In genomic region chr4:158722917-158723793, GRCh38 we compare ENCODE assay signal across 1 cellular context.
A peak's percentile ranks its signal among the peaks of the same experiment; 100 is the strongest.
TF ChIP-seq lines count a peak whose summit lies in the region.

Gene PPID (minus strand): TSS chr4:158723396. CDS start chr4:158723288, 108 bp downstream.

TF ChIP-seq in HepG2, 621 proteins besides CTCF, POLR2A, EP300 and RAD21 (continued from another document and continues in another):
- TF ChIP-seq SUZ12 (IDR thresholded peaks at IDR 0.05; ENCODE audit: low read depth, low read length) = no peak
- TF ChIP-seq SOX6 (IDR thresholded peaks at IDR 0.05) = no peak
- TF ChIP-seq SOX6 (CRISPR knock-in tag; IDR thresholded peaks at IDR 0.05) = peak; percentile 53
- no peak for TF ChIP-seq DZIP1 (CRISPR knock-in tag; IDR thresholded peaks at IDR 0.05)
- 0 out of 2 replicates have a peak, but pooled peaks have one; percentile 79 for TF ChIP-seq SATB2 (CRISPR knock-in tag; IDR thresholded peaks at IDR 0.05)
- no peak for TF ChIP-seq STAT5B (CRISPR knock-in tag; IDR thresholded peaks at IDR 0.05)
- peak; percentile 78 for TF ChIP-seq ELF3 (CRISPR knock-in tag; IDR thresholded peaks at IDR 0.05)
- TF ChIP-seq RBAK (CRISPR knock-in tag; IDR thresholded peaks at IDR 0.05) = no peak
- TF ChIP-seq CAMTA2 (CRISPR knock-in tag; IDR thresholded peaks at IDR 0.05; ENCODE audit: borderline replicate concordance) = no peak
- 0 out of 2 replicates have a peak, but pooled peaks have one; percentile 26 for TF ChIP-seq ZNF644 (CRISPR knock-in tag; IDR thresholded peaks at IDR 0.05; ENCODE audit: low read depth)
- TF ChIP-seq CHD2 (IDR thresholded peaks at IDR 0.05; ENCODE audit: low read depth, low read length) = no peak
- peak; percentile 61; the same call in 1 of the 2 replicates for TF ChIP-seq ZBTB37 (CRISPR knock-in tag; IDR thresholded peaks at IDR 0.05)
- TF ChIP-seq SIN3A (IDR thresholded peaks at IDR 0.05; ENCODE audit: borderline replicate concordance, low read depth, low read length) = peak; percentile 98
- no peak for TF ChIP-seq LRRFIP1 (CRISPR knock-in tag; conservative IDR thresholded peaks at IDR 0.05)
- 0 out of 2 replicates have a peak, but pooled peaks have one; percentile 68 for TF ChIP-seq ZNF264 (CRISPR knock-in tag; IDR thresholded peaks at IDR 0.05)
- peak; percentile 69 for TF ChIP-seq ZNF777 (CRISPR knock-in tag; IDR thresholded peaks at IDR 0.05)
- no peak; the same call in 1 of the 2 replicates for TF ChIP-seq ZNF34 (CRISPR knock-in tag; IDR thresholded peaks at IDR 0.05; ENCODE audit: borderline replicate concordance)
- TF ChIP-seq ZNF276 (CRISPR knock-in tag; IDR thresholded peaks at IDR 0.05; ENCODE audit: low read depth) = no peak
- 0 out of 2 replicates have a peak, but pooled peaks have one; percentile 56 for TF ChIP-seq ZNF839 (CRISPR knock-in tag; IDR thresholded peaks at IDR 0.05; ENCODE audit: borderline replicate concordance)
- TF ChIP-seq ZFP62 (CRISPR knock-in tag; IDR thresholded peaks at IDR 0.05) = no peak
- peak; percentile 80 for TF ChIP-seq POLR2AphosphoS5 (IDR thresholded peaks at IDR 0.05; ENCODE audit: low read depth, low read length)
- peak; percentile 61; the same call in 1 of the 2 replicates for TF ChIP-seq NFKB2 (CRISPR knock-in tag; IDR thresholded peaks at IDR 0.05; ENCODE audit: borderline replicate concordance)
- TF ChIP-seq HNRNPLL (IDR thresholded peaks at IDR 0.05; ENCODE audit: low read depth, low read length, poor library complexity, severe bottlenecking) = peak; percentile 89
- peak; percentile 73 for TF ChIP-seq POGZ (CRISPR knock-in tag; IDR thresholded peaks at IDR 0.05)
- TF ChIP-seq ZC3H13 (CRISPR knock-in tag; IDR thresholded peaks at IDR 0.05) = peak; percentile 55
- no peak for TF ChIP-seq NFE2 (CRISPR knock-in tag; IDR thresholded peaks at IDR 0.05)
- peak; percentile 96 for TF ChIP-seq KMT2A (CRISPR knock-in tag; IDR thresholded peaks at IDR 0.05)
- TF ChIP-seq ZBTB10 (CRISPR knock-in tag; IDR thresholded peaks at IDR 0.05; ENCODE audit: borderline replicate concordance) = 0 out of 2 replicates have a peak, but pooled peaks have one; percentile 22
- TF ChIP-seq ZBTB7A (CRISPR knock-in tag; IDR thresholded peaks at IDR 0.05) = no peak
- TF ChIP-seq PLSCR1 (CRISPR knock-in tag; IDR thresholded peaks at IDR 0.05; ENCODE audit: borderline replicate concordance) = no peak
- TF ChIP-seq ZNF768 (CRISPR knock-in tag; IDR thresholded peaks at IDR 0.05) = peak; percentile 71
- TF ChIP-seq ZGPAT (CRISPR knock-in tag; IDR thresholded peaks at IDR 0.05) = peak; percentile 84
- TF ChIP-seq ZNF850 (CRISPR knock-in tag; conservative IDR thresholded peaks at IDR 0.05) = peak; percentile 30; the same call in 1 of the 2 replicates
- TF ChIP-seq PCBP2 (optimal IDR thresholded peaks at IDR 0.05; ENCODE audit: low read depth, low read length, poor library complexity, severe bottlenecking) = no peak
- peak; percentile 100 for TF ChIP-seq KLF12 (CRISPR knock-in tag; IDR thresholded peaks at IDR 0.05; ENCODE audit: borderline replicate concordance)
- no peak; a peak in 1 of 4 replicates for TF ChIP-seq REST (IDR thresholded peaks at IDR 0.05; ENCODE audit: borderline replicate concordance in 1 of 2, low read depth in 1 of 2, low read length in 2 of 2)
- no peak for TF ChIP-seq ZNF460 (CRISPR knock-in tag; IDR thresholded peaks at IDR 0.05; ENCODE audit: borderline replicate concordance)
- TF ChIP-seq GATAD2A (CRISPR knock-in tag; IDR thresholded peaks at IDR 0.05) = peak; percentile 55
- no peak for TF ChIP-seq ZFAT (CRISPR knock-in tag; conservative IDR thresholded peaks at IDR 0.05)
- TF ChIP-seq TCF7L2 (IDR thresholded peaks at IDR 0.05; ENCODE audit: low read depth, low read length) = no peak
- peak; percentile 79; the same call in 1 of the 2 replicates for TF ChIP-seq ZSCAN12 (CRISPR knock-in tag; IDR thresholded peaks at IDR 0.05)
- peak; percentile 97 for TF ChIP-seq ZNF775 (CRISPR knock-in tag; IDR thresholded peaks at IDR 0.05; ENCODE audit: borderline replicate concordance)
- peak; percentile 34 for TF ChIP-seq ZNF629 (CRISPR knock-in tag; conservative IDR thresholded peaks at IDR 0.05)
- peak; percentile 61; the same call in 1 of the 2 replicates for TF ChIP-seq FOXA3 (CRISPR knock-in tag; IDR thresholded peaks at IDR 0.05)
- TF ChIP-seq NPAS2 (CRISPR knock-in tag; IDR thresholded peaks at IDR 0.05; ENCODE audit: borderline replicate concordance) = no peak
- TF ChIP-seq ZNF597 (CRISPR knock-in tag; IDR thresholded peaks at IDR 0.05) = no peak
- no peak for TF ChIP-seq MLLT10 (CRISPR knock-in tag; IDR thresholded peaks at IDR 0.05)
- TF ChIP-seq CC2D1A (CRISPR knock-in tag; IDR thresholded peaks at IDR 0.05) = no peak
- TF ChIP-seq CBX5 (CRISPR knock-in tag; IDR thresholded peaks at IDR 0.05; ENCODE audit: borderline replicate concordance) = peak; percentile 81; the same call in 1 of the 2 replicates
